In genomic region chrX:110155759-110156158, GRCh38 we compare ENCODE assay signal across 19 cellular contexts.
A peak's percentile ranks its signal among the peaks of the same experiment; 100 is the strongest.
DNase-seq lines count a peak whose midpoint lies in the region; ATAC-seq, FAIRE-seq and TF ChIP-seq lines count a peak whose summit lies in the region.
"Had no signal": no experiment of that assay in that cellular context is flagged by ENCODE, and none has a peak within 500 bp of the region (broad histone marks: within the 10 kb centered on the region; RNA-seq: fewer than 3 reads in every experiment).

No MANE protein-coding gene starts in this region.

- no peaks in the 10 kb centered on the region for H3K9me1 ChIP-seq in K562 (ENCODE audit: control insufficient read depth, insufficient read depth, low read length)

- no TSS peak for BruUV-seq in K562 (replicated peaks; lab: Mats Ljungman, UMichigan)

- H3K27ac Mint-ChIP-seq in stimulated activated effector memory CD8-positive, alpha-beta T cell treated with anti-CD3 and anti-CD28 coated beads, Interleukin-12 subunit alpha, Interleukin-12 subunit beta, amount 100 ng/mL, for 72 hours = peak overlapping the region; percentile 11

- H3K9me3 ChIP-seq in K562 (replicated peaks; ENCODE audit: control insufficient read depth, insufficient read depth, low read depth, low read length) = no peaks in the 10 kb centered on the region
- no peaks in the 10 kb centered on the region for H3K9me3 ChIP-seq in adrenal gland (replicated peaks in 1 of 3)

- CTCF ChIA-PET in K562 (lab: Yijun Ruan, JAX; ENCODE audit: low intra/inter-chr PET ratio) = interaction anchor here (0.5 to 1.9 kb wide), 4 partner anchors 152 to 256 kb away, joined by 3 to 11 read pairs (median 5); no protein-coding TSS in a partner anchor

- H3K4me3 ChIP-seq in K562 (no peak overlapping the region), adrenal gland (no peak overlapping the region)
- H3K4me3 ChIP-seq: GM23248 had no signal

- 10% methylated on average over 1 of the region's 1 CpG for whole genome bisulfite sequencing in K562 (ENCODE audit: insufficient coverage, low coverage, missing lambda C conversion rate)
- WGBS in adrenal gland, 4 donors = 49 to 74% (median 61%) methylated on average over 1 of the region's 1 CpG

- TF ChIP-seq RAD21 in K562 (CRISPR knock-in tag; conservative IDR thresholded peaks at IDR 0.05 in 1 of 2, IDR thresholded peaks at IDR 0.05 in 1 of 2) = no peak

- H3K9ac ChIP-seq in K562 (ENCODE audit: insufficient read depth in 1 of 2, low read depth in 2 of 2, low read length in 2 of 2) = no peak overlapping the region
- H3K9ac ChIP-seq: GM23248 had no signal

- H3K36me3 Mint-ChIP-seq in stimulated activated effector memory CD8-positive, alpha-beta T cell treated with anti-CD3 and anti-CD28 coated beads, Interleukin-12 subunit alpha, Interleukin-12 subunit beta, amount 100 ng/mL, for 72 hours = peaks cover 7% of the 10 kb centered on the region

- H2AFZ ChIP-seq in K562 (ENCODE audit: low read depth, low read length) = no peak overlapping the region
- H2AFZ ChIP-seq: GM23248 had no signal

- peak; percentile 35 for FAIRE-seq in GM12891 (lab: Jason Lieb, UNC)
- peak; percentile 39 for FAIRE-seq in GM18507 (lab: Jason Lieb, UNC)
- no peak for FAIRE-seq in K562 (lab: Jason Lieb, UNC)
- FAIRE-seq: GM12892, GM19239, H1 had no signal

- TF ChIP-seq EP300 in K562 (IDR thresholded peaks at IDR 0.05; ENCODE audit: low read length) = no peak

- no peak for DNase-seq in GM12891 (ENCODE audit: insufficient read length, low spot score)
- no peak for DNase-seq in GM18507 (ENCODE audit: extremely low spot score, insufficient read length, low read depth)
- no peak for DNase-seq in K562 (ENCODE audit: extremely low read depth in 1 of 4, low spot score in 3 of 4)
- no peak for DNase-seq in stimulated activated effector memory CD8-positive, alpha-beta T cell treated with anti-CD3 and anti-CD28 coated beads, Interleukin-12 subunit alpha, Interleukin-12 subunit beta, amount 100 ng/mL, for 72 hours (ENCODE audit: low spot score in 2 of 2)
- no peak for DNase-seq in stimulated activated CD4-positive, alpha-beta T cell treated with anti-CD3 and anti-CD28 coated beads, Interleukin-15, amount 100 ng/mL, for 24 hours
- DNase-seq in adrenal gland = no peak
- DNase-seq: C1 segment of cervical spinal cord, Calu3, COR-L47, DMS79 treated with DMSO at 0.1 percent for 48 hours, GF-D8, H7, HCEC 1CT had no signal

- intact Hi-C loops in K562 (cut with micrococcal nuclease) (loop anchor here (10.0 kb wide), 2 partner anchors 671 to 689 kb away; partner anchors contain the start of gene GUCY2F), adrenal gland (cut with DNase I) (loop anchor here in 1 of 2 donors (5.0 kb wide), 1 partner anchor 252 kb away; no protein-coding TSS in a partner anchor)

- in situ Hi-C loops in K562 (cut with MboI) = loop anchor here (25.0 kb wide), 2 partner anchors 507 to 707 kb away; no protein-coding TSS in a partner anchor

- H3K4me1 Mint-ChIP-seq in stimulated activated effector memory CD8-positive, alpha-beta T cell treated with anti-CD3 and anti-CD28 coated beads, Interleukin-12 subunit alpha, Interleukin-12 subunit beta, amount 100 ng/mL, for 72 hours = peaks cover 12% of the 10 kb centered on the region

- no peak for ATAC-seq in K562
- no peak for ATAC-seq in stimulated activated effector memory CD8-positive, alpha-beta T cell treated with anti-CD3 and anti-CD28 coated beads, Interleukin-12 subunit alpha, Interleukin-12 subunit beta, amount 100 ng/mL, for 72 hours
- no peak for ATAC-seq in HG02678 (IDR thresholded peaks at IDR 0.05; ENCODE audit: unreplicated experiment)

- H3K27me3 ChIP-seq in K562 (ENCODE audit: control insufficient read depth in 2 of 2, insufficient read depth in 2 of 2, low read length in 2 of 2) = no peaks in the 10 kb centered on the region
- no peaks in the 10 kb centered on the region for H3K27me3 ChIP-seq in adrenal gland

- H3K36me3 ChIP-seq in K562 (ENCODE audit: control insufficient read depth, insufficient read depth, low read length) (peaks cover 23% of the 10 kb centered on the region), adrenal gland (replicated peaks in 1 of 2) (no peaks in the 10 kb centered on the region)

- H3K79me2 ChIP-seq in K562 (ENCODE audit: control insufficient read depth, insufficient read depth, low read length) = peaks cover 15% of the 10 kb centered on the region; the same call in 2 of the 3 replicates

- TF ChIP-seq CTCF in K562 (IDR thresholded peaks at IDR 0.05 in 2 of 3, conservative IDR thresholded peaks at IDR 0.05 in 1 of 3; ENCODE audit: insufficient read depth in 2 of 3, low read depth in 1 of 3, low read length in 3 of 3) (no peak), adrenal gland (IDR thresholded peaks at IDR 0.05) (no peak)

- no peak overlapping the region for H3K4me2 ChIP-seq in K562 (ENCODE audit: insufficient read depth, low read length)

- no peaks in the 10 kb centered on the region; the same call in 1 of the 2 replicates for H4K20me1 ChIP-seq in K562 (replicated peaks; ENCODE audit: control insufficient read depth, insufficient read depth, low read length)

- POLR2A ChIA-PET in K562 (lab: Yijun Ruan, JAX) = interaction anchor here (0.9 kb wide), 1 partner anchor 9 kb away, joined by 3 read pairs; no protein-coding TSS in a partner anchor

- H3K4me1 ChIP-seq in K562 (replicated peaks in 1 of 2; ENCODE audit: control insufficient read depth in 2 of 2, insufficient read depth in 2 of 2, low read length in 2 of 2) = peaks cover 7 to 25% of the 10 kb centered on the region in 2 experiments; a peak in 3 of 5 replicates
- peaks cover 0 to 1% of the 10 kb centered on the region in 2 donors for H3K4me1 ChIP-seq in adrenal gland (replicated peaks in 1 of 2)

- TF ChIP-seq POLR2A in GM12891 (IDR thresholded peaks at IDR 0.05; ENCODE audit: low read depth, low read length) = no peak
- no peak for TF ChIP-seq POLR2A in K562 (conservative IDR thresholded peaks at IDR 0.05)
- no peak for TF ChIP-seq POLR2A in adrenal gland (IDR thresholded peaks at IDR 0.05)

- H3K9me3 Mint-ChIP-seq in stimulated activated effector memory CD8-positive, alpha-beta T cell treated with anti-CD3 and anti-CD28 coated beads, Interleukin-12 subunit alpha, Interleukin-12 subunit beta, amount 100 ng/mL, for 72 hours = no peaks in the 10 kb centered on the region

- no peak overlapping the region for H3K27ac ChIP-seq in K562 (ENCODE audit: extremely low read depth, low read depth, low read length)
- no peak overlapping the region for H3K27ac ChIP-seq in adrenal gland
- H3K27ac ChIP-seq: GM23248 had no signal

- H3K4me3 Mint-ChIP-seq in stimulated activated effector memory CD8-positive, alpha-beta T cell treated with anti-CD3 and anti-CD28 coated beads, Interleukin-12 subunit alpha, Interleukin-12 subunit beta, amount 100 ng/mL, for 72 hours = no peak overlapping the region
- H3K4me3 Mint-ChIP-seq: CD4-positive, alpha-beta memory T cell had no signal

TF ChIP-seq in GM12891, 5 proteins besides CTCF, POLR2A, EP300 and RAD21:
- TF ChIP-seq PAX5 (IDR thresholded peaks at IDR 0.05; ENCODE audit: insufficient read depth, low read length, severe bottlenecking) (no peak), TAF1 (IDR thresholded peaks at IDR 0.05; ENCODE audit: low read depth, low read length) (no peak), POLR2AphosphoS5 (IDR thresholded peaks at IDR 0.05; ENCODE audit: low read depth, low read length) (no peak), SPI1 (IDR thresholded peaks at IDR 0.05; ENCODE audit: low read depth, low read length) (no peak), POU2F2 (IDR thresholded peaks at IDR 0.05; ENCODE audit: low read depth, low read length) (no peak)

TF ChIP-seq in K562, 482 proteins besides CTCF, POLR2A, EP300 and RAD21:
- no peak for TF ChIP-seq SRSF9 (IDR thresholded peaks at IDR 0.05; ENCODE audit: borderline replicate concordance, low read depth, low read length)
- TF ChIP-seq ZBTB9 (CRISPR knock-in tag; IDR thresholded peaks at IDR 0.05) = no peak
- TF ChIP-seq ZNF121 (CRISPR knock-in tag; conservative IDR thresholded peaks at IDR 0.05) = peak; percentile 86
- TF ChIP-seq TAF9B (IDR thresholded peaks at IDR 0.05; ENCODE audit: partially characterized antibody) = no peak
- TF ChIP-seq ZNF282 (CRISPR knock-in tag; IDR thresholded peaks at IDR 0.05) = no peak
- TF ChIP-seq DPF2 (IDR thresholded peaks at IDR 0.05) = no peak
- no peak for TF ChIP-seq RBFOX2 (IDR thresholded peaks at IDR 0.05; ENCODE audit: low read depth, low read length)
- no peak for TF ChIP-seq ZKSCAN8 (CRISPR knock-in tag; IDR thresholded peaks at IDR 0.05)
- peak; percentile 22 for TF ChIP-seq RBM25 (IDR thresholded peaks at IDR 0.05; ENCODE audit: low read depth, low read length, severe bottlenecking)
- TF ChIP-seq NR2F6 (CRISPR knock-in tag; IDR thresholded peaks at IDR 0.05) = no peak
- TF ChIP-seq ZNF76 (CRISPR knock-in tag; IDR thresholded peaks at IDR 0.05; ENCODE audit: borderline replicate concordance) = no peak
- TF ChIP-seq MYC (IDR thresholded peaks at IDR 0.05; ENCODE audit: low read depth, low read length) = no peak
- TF ChIP-seq MYC (CRISPR knock-in tag; IDR thresholded peaks at IDR 0.05; ENCODE audit: borderline replicate concordance, low read depth) = no peak
